ENCODE assay signal across 14 cellular contexts in the genomic region with DNA sequence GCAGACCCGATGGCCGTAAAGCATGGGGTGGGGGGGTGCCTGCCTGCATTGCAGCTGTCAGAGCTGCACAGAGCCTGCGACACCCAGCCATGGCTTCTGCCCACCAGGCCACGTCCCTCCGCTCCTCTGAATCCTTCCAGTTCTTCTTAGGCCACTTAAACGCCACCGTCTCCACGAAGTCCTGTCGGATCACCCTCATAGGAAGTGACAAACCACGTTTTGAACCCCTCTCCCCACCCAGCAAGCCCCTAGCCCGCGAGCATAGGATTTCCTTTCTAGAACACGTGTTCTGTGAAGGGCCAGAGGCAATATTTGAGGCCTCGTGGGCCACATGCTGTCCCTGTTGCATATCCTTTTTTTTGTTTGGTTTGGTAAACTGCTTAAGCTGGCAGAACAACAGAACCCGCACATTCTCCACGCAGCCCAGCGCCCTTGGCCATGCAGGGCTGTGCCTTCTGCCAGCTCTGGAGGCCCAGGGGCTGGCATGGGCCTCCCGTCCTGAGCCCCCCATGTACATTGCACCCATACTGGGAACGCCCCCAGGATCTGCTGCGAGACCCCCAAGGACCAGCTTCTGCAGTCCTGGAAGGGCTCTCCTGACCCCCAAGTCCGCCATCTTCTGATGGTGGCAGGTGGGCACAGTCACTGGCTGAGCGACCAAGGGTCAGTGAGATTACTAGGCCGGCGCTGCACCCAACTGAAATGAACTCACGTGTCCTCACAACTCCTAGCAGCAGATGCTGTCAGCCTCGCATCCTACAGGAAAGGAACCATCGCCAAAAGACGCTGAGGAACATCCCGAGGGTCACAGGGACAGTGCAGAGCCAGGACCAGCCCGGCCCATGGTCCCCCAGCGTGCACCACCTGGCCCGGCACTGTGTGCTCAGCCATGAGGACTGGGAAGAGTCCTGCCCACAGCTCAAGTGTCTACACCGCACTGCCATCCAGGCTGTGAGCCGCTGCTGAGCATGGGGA.
"Had no signal": no experiment of that assay in that cellular context is flagged by ENCODE, and none has a peak within 500 bp of the region (broad histone marks: within the 10 kb centered on the region; RNA-seq: fewer than 3 reads in every experiment).

No MANE protein-coding gene starts in this region.

- H3K27ac Mint-ChIP-seq: activated naive CD8-positive, alpha-beta T cell treated with anti-CD3 and anti-CD28 coated beads, Interleukin-2, amount 50 U/mL, for 24 hours had no signal

- H3K9me3 Mint-ChIP-seq: activated naive CD8-positive, alpha-beta T cell treated with anti-CD3 and anti-CD28 coated beads, Interleukin-2, amount 50 U/mL, for 24 hours had no signal

- H3K4me3 Mint-ChIP-seq: activated naive CD8-positive, alpha-beta T cell treated with anti-CD3 and anti-CD28 coated beads, Interleukin-2, amount 50 U/mL, for 24 hours had no signal

- H3K27ac ChIP-seq: ascending aorta, colonic mucosa, foreskin keratinocyte, left lung, parathyroid adenoma, testis had no signal

- DNase-seq: activated CD4-positive, alpha-beta T cell treated with anti-CD3 and anti-CD28 coated beads, Interleukin-2, amount 50 U/mL, for 4 hours; activated gamma-delta T cell treated with Interleukin-2 at 50 U/mL for 16 hours; activated naive CD8-positive, alpha-beta T cell treated with anti-CD3 and anti-CD28 coated beads, Interleukin-2, amount 50 U/mL, for 24 hours; activated T-cell treated with anti-CD3 and anti-CD28 coated beads, Interleukin-2, amount 50 U/mL, for 48 hours; colonic mucosa; effector CD4-positive, alpha-beta T cell; stimulated activated CD4-positive, alpha-beta T cell treated with anti-CD3 and anti-CD28 coated beads, Interleukin-12 subunit alpha, Interleukin-12 subunit beta, amount 100 ng/mL, for 4 hours; stimulated activated CD4-positive, alpha-beta T cell treated with anti-CD3 and anti-CD28 coated beads, Interleukin-2, amount 100 ng/mL, for 48 hours; stimulated activated naive CD8-positive, alpha-beta T cell treated with anti-CD3 and anti-CD28 coated beads, Interleukin-15, Interleukin-2, amounts not matched to agents 100 U/mL and 50 U/mL, for 24 hours had no signal

- H3K27me3 Mint-ChIP-seq: activated naive CD8-positive, alpha-beta T cell treated with anti-CD3 and anti-CD28 coated beads, Interleukin-2, amount 50 U/mL, for 24 hours had no signal

- H3K36me3 ChIP-seq: colonic mucosa had no signal

- H3K9me3 ChIP-seq: ascending aorta, colonic mucosa, left lung, testis had no signal

- H3K4me3 ChIP-seq: ascending aorta, colonic mucosa, left lung, testis had no signal

- H3K27me3 ChIP-seq: ascending aorta, colonic mucosa, foreskin keratinocyte, left lung, testis had no signal

- H3K4me1 ChIP-seq: colonic mucosa, foreskin keratinocyte, left lung had no signal

- ATAC-seq: activated naive CD8-positive, alpha-beta T cell treated with anti-CD3 and anti-CD28 coated beads, Interleukin-2, amount 50 U/mL, for 24 hours; stimulated activated naive CD8-positive, alpha-beta T cell treated with anti-CD3 and anti-CD28 coated beads, Interleukin-15, Interleukin-2, amounts not matched to agents 100 U/mL and 50 U/mL, for 24 hours had no signal
